In genomic region chr17:78359216-78359935, GRCh38 we compare ENCODE assay signal across 8 cellular contexts.
DNase-seq lines count a peak whose midpoint lies in the region; ATAC-seq and TF ChIP-seq lines count a peak whose summit lies in the region.

No MANE protein-coding gene starts in this region.

- H3K9me3 Mint-ChIP-seq in activated naive CD8-positive, alpha-beta T cell (ENCODE audit: low read depth) = no peaks in the 10 kb centered on the region

- H3K79me2 ChIP-seq in DND-41 (ENCODE audit: insufficient read depth, low read length) = no peaks in the 10 kb centered on the region

- peak overlapping the region; percentile 81 for H3K4me3 Mint-ChIP-seq in activated naive CD8-positive, alpha-beta T cell

- H3K27me3 ChIP-seq in DND-41 (ENCODE audit: insufficient read depth, low read length, poor library complexity) = peaks cover 8% of the 10 kb centered on the region
- H3K27me3 ChIP-seq in HUES48 (ENCODE audit: control insufficient read depth, insufficient read depth, low read length) = peaks cover 48% of the 10 kb centered on the region

- H3K27ac ChIP-seq in DND-41 (ENCODE audit: low read length) = peak overlapping the region; percentile 44
- peak overlapping the region; percentile 71 for H3K27ac ChIP-seq in HUES48 (ENCODE audit: low read depth, low read length)

- peaks cover 3% of the 10 kb centered on the region for H3K36me3 Mint-ChIP-seq in activated naive CD8-positive, alpha-beta T cell

- peak overlapping the region; percentile 61 for H3K27ac Mint-ChIP-seq in activated naive CD8-positive, alpha-beta T cell

- H4K20me1 ChIP-seq in DND-41 (ENCODE audit: insufficient read depth, low read length) = peaks cover 15% of the 10 kb centered on the region; the same call in 1 of the 2 replicates

- no peaks in the 10 kb centered on the region for H3K36me3 ChIP-seq in DND-41 (ENCODE audit: insufficient read depth, low read length)
- peaks cover 14% of the 10 kb centered on the region for H3K36me3 ChIP-seq in HUES48 (ENCODE audit: control insufficient read depth, insufficient read depth, low read length)

- H3K4me3 ChIP-seq in DND-41 (ENCODE audit: low read depth in 1 of 2, low read length in 2 of 2) = peak overlapping the region; percentile 23 to 58; a peak in 3 of 4 replicates
- H3K4me3 ChIP-seq in HUES48 (ENCODE audit: low read depth, low read length) = peak overlapping the region; percentile 82
- peak overlapping the region; percentile 92 for H3K4me3 ChIP-seq in skeletal muscle cell (ENCODE audit: low read depth, low read length)

- H3K4me1 Mint-ChIP-seq in activated naive CD8-positive, alpha-beta T cell (ENCODE audit: low read depth) = peaks cover 45% of the 10 kb centered on the region

- peak overlapping the region; percentile 86 for H3K4me2 ChIP-seq in DND-41 (ENCODE audit: insufficient read depth, low read length)

- H3K9me3 ChIP-seq in DND-41 (ENCODE audit: insufficient read depth, low read length, severe bottlenecking) (no peaks in the 10 kb centered on the region), HUES48 (ENCODE audit: control insufficient read depth, insufficient read depth, low read length) (no peaks in the 10 kb centered on the region)

- ATAC-seq in DND-41 (ENCODE audit: insufficient read depth, low read depth) (no peak), GM21423 (IDR thresholded peaks at IDR 0.05; ENCODE audit: unreplicated experiment) (no peak), GM21390 (IDR thresholded peaks at IDR 0.05; ENCODE audit: unreplicated experiment) (no peak)

- DNase-seq in DND-41 (no peak), hepatic stellate cell (ENCODE audit: low spot score) (peak; percentile 75), skeletal muscle cell (ENCODE audit: low read depth) (no peak), Ammon's horn (ENCODE audit: low spot score) (no peak)

- H2AFZ ChIP-seq in DND-41 (ENCODE audit: low read depth, low read length) = peak overlapping the region; percentile 61

- no peak for TF ChIP-seq CTCF in DND-41 (IDR thresholded peaks at IDR 0.05; ENCODE audit: borderline replicate concordance, extremely low read depth, low read length, poor library complexity, severe bottlenecking)

- H3K9ac ChIP-seq in DND-41 (ENCODE audit: low read depth, low read length) (peak overlapping the region; percentile 66), HUES48 (ENCODE audit: low read depth, low read length) (peak overlapping the region; percentile 70)

- no peaks in the 10 kb centered on the region for H3K27me3 Mint-ChIP-seq in activated naive CD8-positive, alpha-beta T cell

- peaks cover 19% of the 10 kb centered on the region for H3K4me1 ChIP-seq in DND-41 (ENCODE audit: insufficient read depth, low read length)
- H3K4me1 ChIP-seq in HUES48 (ENCODE audit: control insufficient read depth, insufficient read depth, low read length) = peaks cover 56% of the 10 kb centered on the region

Comparison
In these comparisons a context has a peak if more than half of its experiments do, and no peak if none do; other contexts are left out.
1. H3K4me3 ChIP-seq: peak in every context shown above with its lines; median percentile 92 in skeletal muscle cell; 82 in HUES48; 40 in DND-41.